ENCODE assay signal across 1 cellular context in genomic region chr1:156421062-156421938, GRCh38.
TF ChIP-seq lines count a peak whose summit lies in the region.

No MANE protein-coding gene starts in this region.

TF ChIP-seq in K562, 482 proteins besides CTCF, POLR2A, EP300 and RAD21 (continued from another document and continues in another):
- TF ChIP-seq ZNF165 (CRISPR knock-in tag; IDR thresholded peaks at IDR 0.05; ENCODE audit: borderline replicate concordance) (no peak), MAFF (IDR thresholded peaks at IDR 0.05; ENCODE audit: low read length) (no peak), PRPF4 (IDR thresholded peaks at IDR 0.05; ENCODE audit: insufficient read depth, low read depth, low read length, poor library complexity, severe bottlenecking) (no peak), PRMT5 (CRISPR knock-in tag; IDR thresholded peaks at IDR 0.05) (no peak), ZFP91 (CRISPR knock-in tag; IDR thresholded peaks at IDR 0.05) (peak; percentile 50; the same call in 1 of the 2 replicates), GTF2A2 (tag; IDR thresholded peaks at IDR 0.05) (no peak), CEBPG (CRISPR knock-in tag; IDR thresholded peaks at IDR 0.05) (no peak; the same call in 1 of the 2 replicates), CEBPG (tag; conservative IDR thresholded peaks at IDR 0.05 in 1 of 2, IDR thresholded peaks at IDR 0.05 in 1 of 2) (no peak), FOS (IDR thresholded peaks at IDR 0.05; ENCODE audit: extremely low read depth, insufficient read length) (peak; percentile 31), CSDE1 (IDR thresholded peaks at IDR 0.05) (no peak), COPS2 (conservative IDR thresholded peaks at IDR 0.05) (no peak), ZNF589 (CRISPR knock-in tag; IDR thresholded peaks at IDR 0.05; ENCODE audit: low read depth) (no peak), GTF2E2 (tag; IDR thresholded peaks at IDR 0.05) (no peak), ZNF512 (tag; IDR thresholded peaks at IDR 0.05) (no peak), ZNF146 (CRISPR knock-in tag; IDR thresholded peaks at IDR 0.05; ENCODE audit: unreplicated experiment) (no peak), CEBPB (tag; IDR thresholded peaks at IDR 0.05) (no peak), ZNF354B (CRISPR knock-in tag; IDR thresholded peaks at IDR 0.05) (no peak), ZZZ3 (IDR thresholded peaks at IDR 0.05) (no peak), ZNF778 (CRISPR knock-in tag; IDR thresholded peaks at IDR 0.05) (no peak), ETS2 (tag; IDR thresholded peaks at IDR 0.05; ENCODE audit: borderline replicate concordance, poor library complexity, severe bottlenecking) (no peak), ZNF449 (CRISPR knock-in tag; IDR thresholded peaks at IDR 0.05) (no peak), ZNF282 (CRISPR knock-in tag; IDR thresholded peaks at IDR 0.05) (no peak; the same call in 1 of the 2 replicates), ZNF174 (CRISPR knock-in tag; IDR thresholded peaks at IDR 0.05) (no peak), MEF2A (IDR thresholded peaks at IDR 0.05; ENCODE audit: control insufficient read depth, low read depth, low read length) (no peak), EGR1 (conservative IDR thresholded peaks at IDR 0.05) (no peak), ARNT (IDR thresholded peaks at IDR 0.05) (no peak), SIRT6 (IDR thresholded peaks at IDR 0.05; ENCODE audit: low read depth, low read length) (no peak), SETDB1 (IDR thresholded peaks at IDR 0.05; ENCODE audit: low read length) (no peak), DIDO1 (tag; IDR thresholded peaks at IDR 0.05; ENCODE audit: low read depth) (no peak), RAD51 (IDR thresholded peaks at IDR 0.05; ENCODE audit: borderline replicate concordance, low read depth) (no peak), THAP12 (CRISPR knock-in tag; IDR thresholded peaks at IDR 0.05) (no peak), TBP (optimal IDR thresholded peaks at IDR 0.05; ENCODE audit: low read depth, low read length) (peak; percentile 90), NFE2 (IDR thresholded peaks at IDR 0.05; ENCODE audit: low read depth) (no peak), ZNF143 (CRISPR knock-in tag; IDR thresholded peaks at IDR 0.05) (peak; percentile 34; the same call in 1 of the 2 replicates), BMI1 (IDR thresholded peaks at IDR 0.05; ENCODE audit: low read length) (no peak), HMGXB4 (CRISPR knock-in tag; IDR thresholded peaks at IDR 0.05) (0 out of 2 replicates have a peak, but pooled peaks have one; percentile 31), STAT5A (IDR thresholded peaks at IDR 0.05; ENCODE audit: borderline replicate concordance, low read length) (no peak), SRSF1 (IDR thresholded peaks at IDR 0.05; ENCODE audit: low read depth, low read length) (no peak), CHCHD3 (CRISPR knock-in tag; IDR thresholded peaks at IDR 0.05) (no peak), ZNF175 (CRISPR knock-in tag; IDR thresholded peaks at IDR 0.05; ENCODE audit: low read depth) (no peak), ARID3A (IDR thresholded peaks at IDR 0.05; ENCODE audit: borderline replicate concordance, low read depth, low read length) (no peak), MAX (CRISPR knock-in tag; IDR thresholded peaks at IDR 0.05) (peak; percentile 96), ZFX (CRISPR knock-in tag; IDR thresholded peaks at IDR 0.05) (peak; percentile 78), SMARCA5 (IDR thresholded peaks at IDR 0.05) (no peak)
- TF ChIP-seq, protein P1, sequence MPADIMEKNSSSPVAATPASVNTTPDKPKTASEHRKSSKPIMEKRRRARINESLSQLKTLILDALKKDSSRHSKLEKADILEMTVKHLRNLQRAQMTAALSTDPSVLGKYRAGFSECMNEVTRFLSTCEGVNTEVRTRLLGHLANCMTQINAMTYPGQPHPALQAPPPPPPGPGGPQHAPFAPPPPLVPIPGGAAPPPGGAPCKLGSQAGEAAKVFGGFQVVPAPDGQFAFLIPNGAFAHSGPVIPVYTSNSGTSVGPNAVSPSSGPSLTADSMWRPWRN (IDR thresholded peaks at IDR 0.05; ENCODE audit: low read depth): no peak
- TF ChIP-seq, protein P2, sequence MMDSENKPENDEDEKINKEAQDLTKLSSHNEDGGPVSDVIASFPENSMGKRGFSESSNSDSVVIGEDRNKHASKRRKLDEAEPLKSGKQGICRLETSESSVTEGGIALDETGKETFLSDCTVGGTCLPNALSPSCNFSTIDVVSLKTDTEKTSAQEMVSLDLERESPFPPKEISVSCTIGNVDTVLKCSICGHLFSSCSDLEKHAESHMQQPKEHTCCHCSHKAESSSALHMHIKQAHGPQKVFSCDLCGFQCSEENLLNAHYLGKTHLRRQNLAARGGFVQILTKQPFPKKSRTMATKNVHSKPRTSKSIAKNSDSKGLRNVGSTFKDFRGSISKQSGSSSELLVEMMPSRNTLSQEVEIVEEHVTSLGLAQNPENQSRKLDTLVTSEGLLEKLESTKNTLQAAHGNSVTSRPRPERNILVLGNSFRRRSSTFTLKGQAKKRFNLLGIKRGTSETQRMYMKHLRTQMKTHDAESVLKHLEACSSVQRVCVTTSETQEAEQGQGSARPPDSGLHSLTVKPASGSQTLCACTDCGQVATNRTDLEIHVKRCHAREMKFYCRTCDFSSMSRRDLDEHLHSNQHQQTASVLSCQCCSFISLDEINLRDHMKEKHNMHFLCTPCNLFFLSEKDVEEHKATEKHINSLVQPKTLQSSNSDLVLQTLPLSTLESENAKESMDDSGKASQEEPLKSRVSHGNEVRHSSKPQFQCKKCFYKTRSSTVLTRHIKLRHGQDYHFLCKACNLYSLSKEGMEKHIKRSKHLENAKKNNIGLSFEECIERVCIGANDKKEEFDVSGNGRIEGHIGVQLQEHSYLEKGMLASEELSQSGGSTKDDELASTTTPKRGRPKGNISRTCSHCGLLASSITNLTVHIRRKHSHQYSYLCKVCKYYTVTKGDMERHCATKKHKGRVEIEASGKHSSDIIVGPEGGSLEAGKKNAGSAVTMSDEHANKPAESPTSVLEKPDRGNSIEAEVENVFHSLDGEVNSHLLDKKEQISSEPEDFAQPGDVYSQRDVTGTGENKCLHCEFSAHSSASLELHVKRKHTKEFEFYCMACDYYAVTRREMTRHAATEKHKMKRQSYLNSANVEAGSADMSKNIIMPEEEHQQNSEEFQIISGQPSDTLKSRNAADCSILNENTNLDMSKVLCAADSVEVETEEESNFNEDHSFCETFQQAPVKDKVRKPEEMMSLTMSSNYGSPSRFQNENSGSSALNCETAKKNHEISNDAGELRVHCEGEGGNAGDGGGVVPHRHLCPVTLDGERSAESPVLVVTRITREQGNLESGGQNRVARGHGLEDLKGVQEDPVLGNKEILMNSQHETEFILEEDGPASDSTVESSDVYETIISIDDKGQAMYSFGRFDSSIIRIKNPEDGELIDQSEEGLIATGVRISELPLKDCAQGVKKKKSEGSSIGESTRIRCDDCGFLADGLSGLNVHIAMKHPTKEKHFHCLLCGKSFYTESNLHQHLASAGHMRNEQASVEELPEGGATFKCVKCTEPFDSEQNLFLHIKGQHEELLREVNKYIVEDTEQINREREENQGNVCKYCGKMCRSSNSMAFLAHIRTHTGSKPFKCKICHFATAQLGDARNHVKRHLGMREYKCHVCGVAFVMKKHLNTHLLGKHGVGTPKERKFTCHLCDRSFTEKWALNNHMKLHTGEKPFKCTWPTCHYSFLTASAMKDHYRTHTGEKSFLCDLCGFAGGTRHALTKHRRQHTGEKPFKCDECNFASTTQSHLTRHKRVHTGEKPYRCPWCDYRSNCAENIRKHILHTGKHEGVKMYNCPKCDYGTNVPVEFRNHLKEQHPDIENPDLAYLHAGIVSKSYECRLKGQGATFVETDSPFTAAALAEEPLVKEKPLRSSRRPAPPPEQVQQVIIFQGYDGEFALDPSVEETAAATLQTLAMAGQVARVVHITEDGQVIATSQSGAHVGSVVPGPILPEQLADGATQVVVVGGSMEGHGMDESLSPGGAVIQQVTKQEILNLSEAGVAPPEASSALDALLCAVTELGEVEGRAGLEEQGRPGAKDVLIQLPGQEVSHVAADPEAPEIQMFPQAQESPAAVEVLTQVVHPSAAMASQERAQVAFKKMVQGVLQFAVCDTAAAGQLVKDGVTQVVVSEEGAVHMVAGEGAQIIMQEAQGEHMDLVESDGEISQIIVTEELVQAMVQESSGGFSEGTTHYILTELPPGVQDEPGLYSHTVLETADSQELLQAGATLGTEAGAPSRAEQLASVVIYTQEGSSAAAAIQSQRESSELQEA (IDR thresholded peaks at IDR 0.05; ENCODE audit: low read depth): no peak
